Comparison of ENCODE assay signal across 12 cellular contexts in the genomic region with DNA sequence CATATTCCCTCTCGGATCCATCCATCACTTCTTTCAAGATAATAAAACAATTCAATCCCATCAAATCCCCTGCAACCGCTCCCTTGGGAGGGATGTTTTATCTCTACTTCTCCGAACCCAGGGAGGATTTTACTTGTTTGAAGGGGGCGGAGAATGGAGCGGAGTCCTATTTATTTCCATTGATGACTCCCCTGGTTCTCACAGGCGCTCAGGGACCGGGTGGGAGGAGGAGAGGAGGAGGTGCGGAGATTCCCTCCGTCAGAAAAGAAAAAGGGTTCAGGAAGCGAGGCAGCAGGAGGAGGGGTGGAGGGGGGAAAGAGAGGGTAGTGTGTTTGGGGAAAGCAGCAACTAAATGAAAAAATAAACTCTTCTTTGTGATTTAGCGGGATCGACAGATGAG. TPM values are rescaled to one million over a fixed set of nuclear protein-coding genes. Genes with fewer than 3 reads are reported as not detected.
DNase-seq lines count a peak whose midpoint lies in the region; ATAC-seq and TF ChIP-seq lines count a peak whose summit lies in the region.
"Had no signal": no experiment of that assay in that cellular context is flagged by ENCODE, and none has a peak within 500 bp of the region (broad histone marks: within the 10 kb centered on the region; RNA-seq: fewer than 3 reads in every experiment).

No MANE protein-coding gene starts in this region.

- peaks cover 0 to 28% (median 0%) of the 10 kb centered on the region in 12 donors for H3K4me1 ChIP-seq in heart left ventricle
- H3K4me1 ChIP-seq in colonic mucosa = peaks cover 4% of the 10 kb centered on the region
- peaks cover 11% of the 10 kb centered on the region for H3K4me1 ChIP-seq in muscle layer of colon (ENCODE audit: insufficient read depth, low read length)
- no peaks in the 10 kb centered on the region for H3K4me1 ChIP-seq in urinary bladder (ENCODE audit: insufficient read depth)

- WGBS in heart left ventricle, 4 donors = 39 to 58% (median 51%) methylated on average over 12 of the region's 12 CpGs
- 48% methylated on average over 12 of the region's 12 CpGs for WGBS in urinary bladder

- TF ChIP-seq POLR2A in heart left ventricle (IDR thresholded peaks at IDR 0.05) = no peak

- H3K27me3 ChIP-seq in heart left ventricle = peaks cover 0 to 56% (median 0%) of the 10 kb centered on the region in 9 donors
- no peaks in the 10 kb centered on the region for H3K27me3 ChIP-seq in colonic mucosa
- peaks cover 0 to 5% of the 10 kb centered on the region in 2 donors for H3K27me3 ChIP-seq in muscle layer of colon (ENCODE audit: control insufficient read depth in 1 of 2, insufficient read depth in 2 of 2, low read length in 2 of 2)

- H3K27ac ChIP-seq in heart left ventricle (peak overlapping the region in 11 of 12 donors; percentile 39 to 84 (median 70)), colonic mucosa (no peak overlapping the region), muscle layer of colon (ENCODE audit: low read depth, low read length) (no peak overlapping the region), urinary bladder (ENCODE audit: low read depth) (no peak overlapping the region)

- H3K36me3 ChIP-seq in heart left ventricle (no peaks in the 10 kb centered on the region), colonic mucosa (no peaks in the 10 kb centered on the region), muscle layer of colon (ENCODE audit: insufficient read depth, low read length) (no peaks in the 10 kb centered on the region), urinary bladder (ENCODE audit: insufficient read depth) (no peaks in the 10 kb centered on the region)

- H3K9ac ChIP-seq in colonic mucosa (ENCODE audit: low read depth in 2 of 2, low read length in 2 of 2) = peak overlapping the region in 1 of 2 donors; percentile 16
- no peak overlapping the region for H3K9ac ChIP-seq in muscle layer of colon (ENCODE audit: low read length)

- TF ChIP-seq CTCF in heart left ventricle (IDR thresholded peaks at IDR 0.05) (no peak), colonic mucosa (IDR thresholded peaks at IDR 0.05) (no peak)

- H3K9me3 ChIP-seq in heart left ventricle = no peaks in the 10 kb centered on the region
- H3K9me3 ChIP-seq in colonic mucosa = no peaks in the 10 kb centered on the region
- H3K9me3 ChIP-seq in muscle layer of colon (ENCODE audit: low read length) = no peaks in the 10 kb centered on the region

- H3K4me3 ChIP-seq in heart left ventricle (peak overlapping the region; percentile 50 to 83 (median 66)), colonic mucosa (peak overlapping the region; percentile 60), muscle layer of colon (ENCODE audit: low read depth in 1 of 2, low read length in 2 of 2) (peak overlapping the region; percentile 79 to 83), urinary bladder (ENCODE audit: low read depth, low read length) (peak overlapping the region; percentile 76)

- ATAC-seq in heart left ventricle = peak in 1 of 4 donors; percentile 20
- ATAC-seq in Right ventricle myocardium superior (ENCODE audit: poor library complexity) = no peak
- ATAC-seq in HG02852 (IDR thresholded peaks at IDR 0.05; ENCODE audit: unreplicated experiment) = no peak
- ATAC-seq: stimulated activated naive B cell treated with anti-CD40 and anti-IgM and Interleukin-4, amounts not matched to agents 10 μg/mL and 1 μg/mL and 100 μg/mL, for 72 hours had no signal

- DNase-seq in heart left ventricle (peak in 1 of 5 donors; percentile 27), Right ventricle myocardium superior (no peak), colonic mucosa (peak; percentile 32), cerebellum (ENCODE audit: low spot score) (no peak), occipital lobe (lab: John Stamatoyannopoulos, UW) (no peak)
- DNase-seq: activated gamma-delta T cell; NCI-H2029 treated with DMSO at 0.1 percent for 48 hours; stimulated activated naive B cell treated with anti-CD40 and anti-IgM and Interleukin-4, amounts not matched to agents 10 μg/mL and 1 μg/mL and 100 μg/mL, for 72 hours had no signal

- intact Hi-C loops in heart left ventricle (cut with DNase I) (loop anchor here in 9 of 10 donors (5.0 to 10.0 kb wide), 4 partner anchors 45 to 155 kb away; partner anchors contain the start of gene PRDM5 (in 8 of the 9)), Right ventricle myocardium superior (cut with DNase I) (loop anchor here (10.0 kb wide), 1 partner anchor 145 kb away; the partner anchor contains the start of gene PRDM5), colonic mucosa (cut with DNase I) (loop anchor here (5.0 kb wide), 1 partner anchor 143 kb away; no protein-coding TSS in a partner anchor)

RNA-seq across cellular contexts. Expression of gene NDNF, which starts 2.1 kb away (rescaled TPM):
- total RNA-seq in heart left ventricle = 10 to 100 TPM in 3 of 9 donors, 1 to 10 TPM in 6; 3.0 to 11.2 (median 8.2) TPM
- 1 to 10 TPM; 2.8 to 6.7 TPM for polyA plus RNA-seq in heart left ventricle
- 8.1 TPM for total RNA-seq in Right ventricle myocardium superior
- total RNA-seq in colonic mucosa = 10 to 100 TPM in 1 of 2 donors, 1 to 10 TPM in 1; 8.9 to 30.4 TPM
- 24.5 TPM for total RNA-seq in urinary bladder
- 22.2 TPM for polyA plus RNA-seq in urinary bladder
- 64.3 TPM for total RNA-seq in cerebellum
- total RNA-seq in occipital lobe = 4.8 TPM
- polyA plus RNA-seq: CD14-positive monocyte had no signal

Comparison
In these comparisons a context has a peak if more than half of its experiments do, and no peak if none do; other contexts are left out.
1. H3K27ac ChIP-seq: peak in heart left ventricle (11 of 12); none in colonic mucosa (single experiment), muscle layer of colon (single experiment) and urinary bladder (single experiment).
2. Peak in every context shown above with its lines, with median percentiles within 50 percentile points of each other: H3K4me3 ChIP-seq.